ENCODE assay signal across 8 cellular contexts in the genomic region with DNA sequence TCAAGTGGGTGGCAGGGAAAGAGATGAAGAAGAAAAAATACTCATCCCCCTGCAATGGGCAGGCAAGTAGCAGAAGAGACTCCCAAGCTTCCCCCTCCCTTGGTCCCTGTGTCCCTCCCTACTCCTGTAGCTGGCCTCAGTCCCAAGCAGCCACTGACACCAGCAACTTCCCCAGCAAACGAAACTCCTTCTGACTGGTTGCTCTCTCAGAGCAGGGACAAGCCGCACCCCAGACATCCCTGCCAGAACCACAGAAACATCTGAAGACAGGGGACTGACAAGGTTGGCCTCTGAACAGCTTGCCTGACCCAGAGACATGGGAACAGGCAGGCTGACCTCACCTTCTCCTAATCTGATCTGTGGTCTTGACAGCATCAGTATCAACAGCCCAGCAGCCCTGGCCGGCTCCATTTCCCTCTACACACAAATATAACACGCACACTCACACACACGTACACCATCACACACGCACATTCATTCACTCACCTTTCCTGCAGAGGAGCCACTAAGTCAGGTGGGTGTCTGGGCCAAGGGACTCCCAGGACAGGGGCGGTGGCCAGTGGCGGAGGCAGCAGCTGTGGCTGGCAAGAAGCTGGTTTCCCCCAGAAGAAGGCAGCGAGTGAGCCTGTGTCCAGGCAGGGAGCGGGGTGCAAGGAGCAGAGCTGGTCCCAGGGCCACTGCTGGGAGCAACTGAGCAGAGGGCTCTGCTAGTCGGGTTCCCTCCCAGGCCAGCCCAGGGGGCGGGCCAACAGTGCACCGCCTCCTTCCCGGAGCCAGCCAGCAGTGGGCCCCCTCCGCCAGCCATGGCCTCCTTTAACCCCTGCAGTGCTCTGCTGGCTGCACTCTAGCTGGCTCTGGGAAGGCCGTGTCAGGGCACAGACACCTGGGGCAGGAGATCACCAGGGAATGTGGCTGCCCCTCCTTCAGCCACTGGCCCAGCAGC. TPM values are rescaled to one million over a fixed set of nuclear protein-coding genes. Genes with fewer than 3 reads are reported as not detected.
DNase-seq lines count a peak whose midpoint lies in the region; ATAC-seq and TF ChIP-seq lines count a peak whose summit lies in the region.

No MANE protein-coding gene starts in this region.

- peak overlapping the region; percentile 64 for H3K27ac ChIP-seq in OCI-LY3 (ENCODE audit: low read length)
- H3K27ac ChIP-seq in thymus (ENCODE audit: low read depth): peak overlapping the region; percentile 57

- H3K4me3 ChIP-seq in OCI-LY3 (ENCODE audit: low read length) (peak overlapping the region; percentile 91), thymus (ENCODE audit: low read length) (no peak overlapping the region)

- ATAC-seq in activated CD8-positive, alpha-beta memory T cell treated with anti-CD3 and anti-CD28 coated beads, Interleukin-2, amount 10 ng/mL, durations not matched to agents 7 days and 5 days: peak; percentile 72
- no peak for ATAC-seq in GM18868 (IDR thresholded peaks at IDR 0.05; ENCODE audit: unreplicated experiment)

- H3K79me2 ChIP-seq in OCI-LY3 (ENCODE audit: low read length): no peaks in the 10 kb centered on the region; the same call in 1 of the 2 replicates

- no peak for DNase-seq in activated CD8-positive, alpha-beta memory T cell treated with anti-CD3 and anti-CD28 coated beads, Interleukin-2, amount 10 ng/mL, durations not matched to agents 7 days and 5 days
- no peak for DNase-seq in activated CD8-positive, alpha-beta memory T cell treated with anti-CD3 and anti-CD28 coated beads, Interleukin-2, amount 50 U/mL, for 48 hours
- DNase-seq in ecto neural progenitor cell (ENCODE audit: low spot score) (peak; percentile 88), lung microvascular endothelial cell (ENCODE audit: low read depth in 2 of 2) (peak; percentile 74 to 76), GM10248 (ENCODE audit: extremely low spot score) (no peak)

- H3K36me3 ChIP-seq in OCI-LY3 (replicated peaks; ENCODE audit: low read depth, low read length): no peaks in the 10 kb centered on the region
- no peaks in the 10 kb centered on the region for H3K36me3 ChIP-seq in thymus (ENCODE audit: control insufficient read depth, insufficient read depth)

- 28% methylated on average over 16 of the region's 16 CpGs for WGBS in thymus

- CTCF ChIA-PET in activated CD8-positive, alpha-beta memory T cell treated with anti-CD3 and anti-CD28 coated beads, Interleukin-2, amount 10 ng/mL, durations not matched to agents 7 days and 5 days (lab: Charles Lee): interaction anchor here (1.2 to 1.4 kb wide), 2 partner anchors 13 to 158 kb away, joined by 3 to 4 read pairs; no protein-coding TSS in a partner anchor
- CTCF ChIA-PET in GM10248 (lab: Yijun Ruan, JAX): interaction anchor here (1.5 kb wide), 1 partner anchor 46 kb away, joined by 3 read pairs; no protein-coding TSS in a partner anchor

- H3K27me3 Mint-ChIP-seq in activated CD8-positive, alpha-beta memory T cell treated with anti-CD3 and anti-CD28 coated beads, Interleukin-2, amount 10 ng/mL, durations not matched to agents 7 days and 5 days: peaks cover 35% of the 10 kb centered on the region

- TF ChIP-seq CTCF in OCI-LY3 (IDR thresholded peaks at IDR 0.05; ENCODE audit: low read depth, low read length) (no peak), GM10248 (IDR thresholded peaks at IDR 0.05; ENCODE audit: control extremely low read depth, extremely low read depth, low read depth, missing control alignments) (no peak)

- H3K27me3 ChIP-seq in OCI-LY3 (ENCODE audit: low read depth, low read length) (peaks cover 7% of the 10 kb centered on the region; the same call in 1 of the 2 replicates), thymus (ENCODE audit: control insufficient read depth, insufficient read depth) (no peaks in the 10 kb centered on the region)

- H2AFZ ChIP-seq in OCI-LY3 (ENCODE audit: low read depth, low read length): no peak overlapping the region

- H3K4me1 ChIP-seq in OCI-LY3 (ENCODE audit: low read length): peaks cover 37% of the 10 kb centered on the region
- H3K4me1 ChIP-seq in thymus (ENCODE audit: control insufficient read depth, insufficient read depth, low read length): no peaks in the 10 kb centered on the region

- H3K9me3 Mint-ChIP-seq in activated CD8-positive, alpha-beta memory T cell treated with anti-CD3 and anti-CD28 coated beads, Interleukin-2, amount 10 ng/mL, durations not matched to agents 7 days and 5 days (ENCODE audit: low read depth): no peaks in the 10 kb centered on the region

- H3K36me3 Mint-ChIP-seq in activated CD8-positive, alpha-beta memory T cell treated with anti-CD3 and anti-CD28 coated beads, Interleukin-2, amount 10 ng/mL, durations not matched to agents 7 days and 5 days: no peaks in the 10 kb centered on the region

- peak overlapping the region; percentile 10 for H3K4me3 Mint-ChIP-seq in activated CD8-positive, alpha-beta memory T cell treated with anti-CD3 and anti-CD28 coated beads, Interleukin-2, amount 10 ng/mL, durations not matched to agents 7 days and 5 days

- no peaks in the 10 kb centered on the region for H3K9me3 ChIP-seq in OCI-LY3 (ENCODE audit: insufficient read depth, low read length)
- H3K9me3 ChIP-seq in thymus (ENCODE audit: control insufficient read depth): no peaks in the 10 kb centered on the region

- no peak overlapping the region for H3K27ac Mint-ChIP-seq in activated CD8-positive, alpha-beta memory T cell treated with anti-CD3 and anti-CD28 coated beads, Interleukin-2, amount 10 ng/mL, durations not matched to agents 7 days and 5 days

- POLR2A ChIA-PET in GM10248 (lab: Yijun Ruan, JAX): no interaction called here

- H3K9ac ChIP-seq in OCI-LY3 (ENCODE audit: low read length): peak overlapping the region; percentile 70

- peak overlapping the region; percentile 90 for H3K4me2 ChIP-seq in OCI-LY3 (ENCODE audit: low read length)

- H4K20me1 ChIP-seq in OCI-LY3 (ENCODE audit: insufficient read depth, low read length): no peaks in the 10 kb centered on the region

- H3K4me1 Mint-ChIP-seq in activated CD8-positive, alpha-beta memory T cell treated with anti-CD3 and anti-CD28 coated beads, Interleukin-2, amount 10 ng/mL, durations not matched to agents 7 days and 5 days: peaks cover 18% of the 10 kb centered on the region

RNA-seq across cellular contexts. Expression of a gene that starts 59.1 kb away (rescaled TPM):
- 1 to 10 TPM; 1.4 to 4.4 TPM for total RNA-seq in activated CD8-positive, alpha-beta memory T cell treated with anti-CD3 and anti-CD28 coated beads, Interleukin-2, amount 10 ng/mL, durations not matched to agents 7 days and 5 days
- total RNA-seq in lung microvascular endothelial cell: 26.8 and 82.1 TPM in 2 replicates
- 21.3 TPM for polyA plus RNA-seq in thymus

Comparison
In these comparisons a context has a peak if more than half of its experiments do, and no peak if none do; other contexts are left out.
1. DNase-seq: peak in ecto neural progenitor cell (single experiment) and lung microvascular endothelial cell (2 of 2); none in activated CD8-positive, alpha-beta memory T cell treated with anti-CD3 and anti-CD28 coated beads, Interleukin-2, amount 10 ng/mL, durations not matched to agents 7 days and 5 days (single experiment), activated CD8-positive, alpha-beta memory T cell treated with anti-CD3 and anti-CD28 coated beads, Interleukin-2, amount 50 U/mL, for 48 hours (single experiment) and GM10248 (single experiment).